9 cellular contexts compared by ENCODE assay signal in the genomic region with DNA sequence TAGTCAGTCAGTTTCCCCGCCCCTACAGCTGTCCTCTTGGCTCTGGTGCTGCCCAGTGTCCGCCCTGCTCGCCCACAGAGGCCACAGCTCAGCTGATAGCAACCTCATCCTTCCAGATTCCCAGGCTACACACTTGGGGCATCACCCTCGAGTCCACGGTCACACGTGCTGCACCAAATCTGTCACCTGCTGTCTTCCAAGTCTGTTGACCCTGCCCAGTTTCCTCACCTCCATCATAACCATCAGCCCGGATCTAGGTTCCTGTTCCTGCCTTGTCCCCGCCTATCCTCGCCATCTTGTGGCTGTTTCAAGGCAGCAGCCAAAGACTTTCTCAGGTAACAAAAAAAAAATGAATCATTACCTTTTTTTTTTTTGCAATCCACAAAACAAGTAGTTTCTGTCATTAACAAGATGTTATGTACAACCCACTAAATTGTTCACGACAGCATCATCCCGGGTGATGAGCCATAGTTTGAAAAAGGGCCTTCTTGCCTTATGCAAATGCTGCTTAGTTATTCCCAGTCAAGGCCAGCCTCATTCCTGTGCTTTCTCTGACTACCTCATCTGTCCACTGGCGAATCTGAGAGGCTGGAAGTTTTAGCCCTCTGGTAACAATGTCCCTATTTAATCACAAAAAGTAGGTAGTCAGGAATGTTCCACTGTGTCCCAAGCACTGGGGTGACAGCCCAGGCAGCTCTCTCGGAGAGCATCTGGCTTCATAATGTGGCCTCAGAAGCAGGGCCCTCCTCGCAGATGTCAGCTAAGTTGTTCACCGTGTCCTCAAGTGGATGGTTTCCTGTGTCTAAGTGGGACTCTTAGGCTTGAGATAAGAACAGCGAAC. TPM values are rescaled to one million over a fixed set of nuclear protein-coding genes. Genes with fewer than 3 reads are reported as not detected.
DNase-seq lines count a peak whose midpoint lies in the region; ATAC-seq and TF ChIP-seq lines count a peak whose summit lies in the region.
"Had no signal": no experiment of that assay in that cellular context is flagged by ENCODE, and none has a peak within 500 bp of the region (broad histone marks: within the 10 kb centered on the region; RNA-seq: fewer than 3 reads in every experiment).

No MANE protein-coding gene starts in this region.

- H3K36me3 Mint-ChIP-seq in WTC11 (peaks cover 24% of the 10 kb centered on the region), immature natural killer cell (peaks cover 0 to 22% (median 6%) of the 10 kb centered on the region in 3 donors)

- H3K4me3 Mint-ChIP-seq in WTC11 (no peak overlapping the region), immature natural killer cell (no peak overlapping the region)
- H3K4me3 Mint-ChIP-seq: dendritic cell treated with granulocyte-macrophage colony-stimulating factor and Interleukin-4, amounts not matched to agents 40 ng/mL and 50 ng/mL, for 4 days had no signal

- POLR2A ChIA-PET in WTC11 (lab: Charles Lee): no interaction called here

- H3K4me1 Mint-ChIP-seq in WTC11 (peaks cover 7% of the 10 kb centered on the region), immature natural killer cell (peaks cover 4 to 5% of the 10 kb centered on the region in 2 donors)

- CTCF ChIA-PET in WTC11 (lab: Charles Lee): interaction anchor here (0.7 to 2.2 kb wide), 4 partner anchors 10 to 47 kb away, joined by 3 to 7 read pairs (median 3); no protein-coding TSS in a partner anchor

- peak overlapping the region; percentile 83 for H3K27ac Mint-ChIP-seq in WTC11
- peak overlapping the region in 2 of 6 donors; percentile 24 to 72 for H3K27ac Mint-ChIP-seq in immature natural killer cell
- H3K27ac Mint-ChIP-seq: dendritic cell treated with granulocyte-macrophage colony-stimulating factor and Interleukin-4, amounts not matched to agents 40 ng/mL and 50 ng/mL, for 4 days had no signal

- TF ChIP-seq CTCF in WTC11 (IDR thresholded peaks at IDR 0.05): no peak

- H3K9me3 Mint-ChIP-seq in WTC11: no peaks in the 10 kb centered on the region
- no peaks in the 10 kb centered on the region for H3K9me3 Mint-ChIP-seq in immature natural killer cell
- H3K9me3 Mint-ChIP-seq: dendritic cell treated with granulocyte-macrophage colony-stimulating factor and Interleukin-4, amounts not matched to agents 40 ng/mL and 50 ng/mL, for 4 days had no signal

- no peaks in the 10 kb centered on the region; the same call in 1 of the 2 replicates for H3K27me3 Mint-ChIP-seq in WTC11 (ENCODE audit: low read depth)
- peaks cover 3 to 8% (median 5%) of the 10 kb centered on the region in 3 donors for H3K27me3 Mint-ChIP-seq in immature natural killer cell (ENCODE audit: low read depth in 3 of 3)
- H3K27me3 Mint-ChIP-seq: dendritic cell treated with granulocyte-macrophage colony-stimulating factor and Interleukin-4, amounts not matched to agents 40 ng/mL and 50 ng/mL, for 4 days had no signal

- ATAC-seq in WTC11 (peak; percentile 10; the same call in 1 of the 2 replicates), HG03469 (IDR thresholded peaks at IDR 0.05; ENCODE audit: unreplicated experiment) (no peak)

- DNase-seq in stimulated activated CD4-positive, alpha-beta T cell treated with anti-CD3 and anti-CD28 coated beads, Interleukin-1b, Interleukin-23, amount 100 ng/mL, for 48 hours: peak; percentile 34
- DNase-seq in stimulated activated CD4-positive, alpha-beta T cell treated with anti-CD3 and anti-CD28 coated beads, Interleukin-2, amount 100 ng/mL, for 48 hours: no peak
- DNase-seq in WTC11 (ENCODE audit: low spot score) (no peak), iPS-NIHi11 (ENCODE audit: low spot score) (peak; percentile 66), NCI-H2081 (lab: John Stamatoyannopoulos, UW) (no peak), GOT3 (lab: John Stamatoyannopoulos, UW) (no peak), immature natural killer cell (no peak)

TF ChIP-seq in WTC11, 78 proteins besides CTCF, POLR2A, EP300 and RAD21 (continues in another document):
- TF ChIP-seq, protein P1, sequence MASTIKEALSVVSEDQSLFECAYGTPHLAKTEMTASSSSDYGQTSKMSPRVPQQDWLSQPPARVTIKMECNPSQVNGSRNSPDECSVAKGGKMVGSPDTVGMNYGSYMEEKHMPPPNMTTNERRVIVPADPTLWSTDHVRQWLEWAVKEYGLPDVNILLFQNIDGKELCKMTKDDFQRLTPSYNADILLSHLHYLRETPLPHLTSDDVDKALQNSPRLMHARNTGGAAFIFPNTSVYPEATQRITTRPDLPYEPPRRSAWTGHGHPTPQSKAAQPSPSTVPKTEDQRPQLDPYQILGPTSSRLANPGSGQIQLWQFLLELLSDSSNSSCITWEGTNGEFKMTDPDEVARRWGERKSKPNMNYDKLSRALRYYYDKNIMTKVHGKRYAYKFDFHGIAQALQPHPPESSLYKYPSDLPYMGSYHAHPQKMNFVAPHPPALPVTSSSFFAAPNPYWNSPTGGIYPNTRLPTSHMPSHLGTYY (CRISPR knock-in tag; IDR thresholded peaks at IDR 0.05): no peak
- TF ChIP-seq, protein P2, sequence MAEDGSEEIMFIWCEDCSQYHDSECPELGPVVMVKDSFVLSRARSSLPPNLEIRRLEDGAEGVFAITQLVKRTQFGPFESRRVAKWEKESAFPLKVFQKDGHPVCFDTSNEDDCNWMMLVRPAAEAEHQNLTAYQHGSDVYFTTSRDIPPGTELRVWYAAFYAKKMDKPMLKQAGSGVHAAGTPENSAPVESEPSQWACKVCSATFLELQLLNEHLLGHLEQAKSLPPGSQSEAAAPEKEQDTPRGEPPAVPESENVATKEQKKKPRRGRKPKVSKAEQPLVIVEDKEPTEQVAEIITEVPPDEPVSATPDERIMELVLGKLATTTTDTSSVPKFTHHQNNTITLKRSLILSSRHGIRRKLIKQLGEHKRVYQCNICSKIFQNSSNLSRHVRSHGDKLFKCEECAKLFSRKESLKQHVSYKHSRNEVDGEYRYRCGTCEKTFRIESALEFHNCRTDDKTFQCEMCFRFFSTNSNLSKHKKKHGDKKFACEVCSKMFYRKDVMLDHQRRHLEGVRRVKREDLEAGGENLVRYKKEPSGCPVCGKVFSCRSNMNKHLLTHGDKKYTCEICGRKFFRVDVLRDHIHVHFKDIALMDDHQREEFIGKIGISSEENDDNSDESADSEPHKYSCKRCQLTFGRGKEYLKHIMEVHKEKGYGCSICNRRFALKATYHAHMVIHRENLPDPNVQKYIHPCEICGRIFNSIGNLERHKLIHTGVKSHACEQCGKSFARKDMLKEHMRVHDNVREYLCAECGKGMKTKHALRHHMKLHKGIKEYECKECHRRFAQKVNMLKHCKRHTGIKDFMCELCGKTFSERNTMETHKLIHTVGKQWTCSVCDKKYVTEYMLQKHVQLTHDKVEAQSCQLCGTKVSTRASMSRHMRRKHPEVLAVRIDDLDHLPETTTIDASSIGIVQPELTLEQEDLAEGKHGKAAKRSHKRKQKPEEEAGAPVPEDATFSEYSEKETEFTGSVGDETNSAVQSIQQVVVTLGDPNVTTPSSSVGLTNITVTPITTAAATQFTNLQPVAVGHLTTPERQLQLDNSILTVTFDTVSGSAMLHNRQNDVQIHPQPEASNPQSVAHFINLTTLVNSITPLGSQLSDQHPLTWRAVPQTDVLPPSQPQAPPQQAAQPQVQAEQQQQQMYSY (CRISPR knock-in tag; IDR thresholded peaks at IDR 0.05): no peak
- TF ChIP-seq NFE2L1 (CRISPR knock-in tag; IDR thresholded peaks at IDR 0.05) (no peak), MXD4 (CRISPR knock-in tag; IDR thresholded peaks at IDR 0.05; ENCODE audit: borderline replicate concordance) (no peak), NFATC4 (CRISPR knock-in tag; IDR thresholded peaks at IDR 0.05) (no peak), ZNF121 (CRISPR knock-in tag; IDR thresholded peaks at IDR 0.05) (no peak), IRF2 (CRISPR knock-in tag; IDR thresholded peaks at IDR 0.05; ENCODE audit: borderline replicate concordance, low read depth) (no peak)
- TF ChIP-seq, protein P3, sequence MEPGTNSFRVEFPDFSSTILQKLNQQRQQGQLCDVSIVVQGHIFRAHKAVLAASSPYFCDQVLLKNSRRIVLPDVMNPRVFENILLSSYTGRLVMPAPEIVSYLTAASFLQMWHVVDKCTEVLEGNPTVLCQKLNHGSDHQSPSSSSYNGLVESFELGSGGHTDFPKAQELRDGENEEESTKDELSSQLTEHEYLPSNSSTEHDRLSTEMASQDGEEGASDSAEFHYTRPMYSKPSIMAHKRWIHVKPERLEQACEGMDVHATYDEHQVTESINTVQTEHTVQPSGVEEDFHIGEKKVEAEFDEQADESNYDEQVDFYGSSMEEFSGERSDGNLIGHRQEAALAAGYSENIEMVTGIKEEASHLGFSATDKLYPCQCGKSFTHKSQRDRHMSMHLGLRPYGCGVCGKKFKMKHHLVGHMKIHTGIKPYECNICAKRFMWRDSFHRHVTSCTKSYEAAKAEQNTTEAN (CRISPR knock-in tag; IDR thresholded peaks at IDR 0.05): no peak
- TF ChIP-seq, protein P4, sequence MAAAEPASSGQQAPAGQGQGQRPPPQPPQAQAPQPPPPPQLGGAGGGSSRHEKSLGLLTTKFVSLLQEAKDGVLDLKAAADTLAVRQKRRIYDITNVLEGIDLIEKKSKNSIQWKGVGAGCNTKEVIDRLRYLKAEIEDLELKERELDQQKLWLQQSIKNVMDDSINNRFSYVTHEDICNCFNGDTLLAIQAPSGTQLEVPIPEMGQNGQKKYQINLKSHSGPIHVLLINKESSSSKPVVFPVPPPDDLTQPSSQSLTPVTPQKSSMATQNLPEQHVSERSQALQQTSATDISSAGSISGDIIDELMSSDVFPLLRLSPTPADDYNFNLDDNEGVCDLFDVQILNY (CRISPR knock-in tag; IDR thresholded peaks at IDR 0.05): no peak
- TF ChIP-seq, protein P5, sequence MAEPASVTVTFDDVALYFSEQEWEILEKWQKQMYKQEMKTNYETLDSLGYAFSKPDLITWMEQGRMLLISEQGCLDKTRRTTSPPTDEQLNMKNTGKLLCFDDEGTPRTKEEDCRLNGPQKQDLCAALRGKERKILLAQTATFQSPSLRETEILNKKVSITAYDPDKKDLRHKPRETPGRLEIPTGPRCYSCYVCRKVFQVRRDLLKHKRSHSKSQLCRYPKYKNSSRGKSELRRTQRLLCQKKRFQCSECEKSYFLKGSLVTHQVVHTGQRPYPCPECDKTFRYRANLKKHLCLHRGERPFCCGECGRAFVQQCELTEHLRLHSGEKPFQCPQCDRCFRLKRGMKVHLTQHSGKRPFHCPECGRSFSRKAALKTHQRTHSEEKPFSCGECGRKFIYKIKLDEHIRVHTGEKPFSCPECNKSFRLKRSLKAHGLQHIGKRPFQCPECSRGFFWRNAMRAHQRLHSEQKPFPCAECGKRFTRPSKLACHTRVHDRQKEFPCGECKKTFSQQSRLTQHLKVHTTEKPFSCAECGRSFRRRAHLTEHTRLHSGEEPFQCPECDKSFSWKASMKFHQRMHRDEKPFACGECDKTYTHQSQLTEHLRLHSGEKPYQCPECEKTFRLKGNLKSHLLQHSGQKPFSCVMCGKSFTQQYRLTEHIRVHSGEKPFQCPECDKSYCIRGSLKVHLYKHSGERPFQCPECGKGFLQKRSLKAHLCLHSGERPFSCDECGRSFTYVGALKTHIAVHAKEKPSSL (CRISPR knock-in tag; conservative IDR thresholded peaks at IDR 0.05): no peak

RNA-seq across cellular contexts. Expression of a gene that starts 4.9 kb away (rescaled TPM):
- total RNA-seq in WTC11 (2021): 65.6 to 75.1 TPM (median 67.4 TPM) in 3 replicates
- polyA plus RNA-seq in immature natural killer cell: 10 to 100 TPM; 29.0 to 34.4 (median 32.4) TPM

RNA-seq across cellular contexts. Expression of a gene that starts 34.1 kb away (rescaled TPM):
- 56.8 to 63.0 TPM (median 59.8 TPM) in 3 replicates for total RNA-seq in WTC11 (2021)
- polyA plus RNA-seq in immature natural killer cell: 10 to 100 TPM; 34.9 to 55.9 (median 37.7) TPM

RNA-seq across cellular contexts. Expression of a gene that starts 48.7 kb away (rescaled TPM):
- total RNA-seq in WTC11 (2021): 20.5 to 21.3 TPM (median 20.8 TPM) in 3 replicates
- polyA plus RNA-seq in immature natural killer cell: under 1 TPM in 1 of 3 donors, not detected in 2; 0.09 TPM

Comparison
In these comparisons a context has a peak if more than half of its experiments do, and no peak if none do; other contexts are left out.
1. DNase-seq: peak in stimulated activated CD4-positive, alpha-beta T cell treated with anti-CD3 and anti-CD28 coated beads, Interleukin-1b, Interleukin-23, amount 100 ng/mL, for 48 hours (single experiment) and iPS-NIHi11 (single experiment); none in stimulated activated CD4-positive, alpha-beta T cell treated with anti-CD3 and anti-CD28 coated beads, Interleukin-2, amount 100 ng/mL, for 48 hours (0 of 2), WTC11 (single experiment), NCI-H2081 (0 of 2), GOT3 (single experiment) and immature natural killer cell (0 of 3).